In genomic region chr17:75249564-75249963, GRCh38 we compare ENCODE assay signal across 9 cellular contexts. TPM values are rescaled to one million over a fixed set of nuclear protein-coding genes. Genes with fewer than 3 reads are reported as not detected.
DNase-seq lines count a peak whose midpoint lies in the region; ATAC-seq and TF ChIP-seq lines count a peak whose summit lies in the region.
"Had no signal": no experiment of that assay in that cellular context is flagged by ENCODE, and none has a peak within 500 bp of the region (broad histone marks: within the 10 kb centered on the region; RNA-seq: fewer than 3 reads in every experiment).

No MANE protein-coding gene starts in this region.

- H3K4me3 Mint-ChIP-seq in T-helper 2 cell treated with Interferon-gamma antibody and Interleukin-4, amounts not matched to agents 5 μg/mL and 100 μg/mL, for 36 hours: peak overlapping the region; percentile 79
- peak overlapping the region in 3 of 4 donors; percentile 70 to 90 (median 85) for H3K4me3 Mint-ChIP-seq in IgD-negative memory B cell

- H3K4me3 ChIP-seq in brain microvascular endothelial cell (ENCODE audit: low read depth, low read length): no peak overlapping the region
- no peak overlapping the region for H3K4me3 ChIP-seq in sigmoid colon
- H3K4me3 ChIP-seq in upper lobe of left lung: no peak overlapping the region

- intact Hi-C loops in sigmoid colon (cut with DNase I) (no loop called here), posterior vena cava (cut with DNase I) (no loop called here)

- no peaks in the 10 kb centered on the region for H3K27me3 ChIP-seq in brain microvascular endothelial cell (replicated peaks)
- no peaks in the 10 kb centered on the region for H3K27me3 ChIP-seq in sigmoid colon
- H3K27me3 ChIP-seq in upper lobe of left lung: no peaks in the 10 kb centered on the region

- no peak for TF ChIP-seq POLR2A in sigmoid colon (IDR thresholded peaks at IDR 0.05)
- no peak for TF ChIP-seq POLR2A in upper lobe of left lung (IDR thresholded peaks at IDR 0.05)

- no peak for DNase-seq in T-helper 2 cell treated with Interferon-gamma antibody and Interleukin-4, amounts not matched to agents 5 μg/mL and 100 μg/mL, for 36 hours (ENCODE audit: low spot score)
- no peak for DNase-seq in T-helper 2 cell
- no peak for DNase-seq in brain microvascular endothelial cell
- no peak for DNase-seq in sigmoid colon
- DNase-seq in upper lobe of left lung: no peak
- no peak for DNase-seq in posterior vena cava (ENCODE audit: low spot score)
- DNase-seq: aorta had no signal

- H3K4me1 ChIP-seq in sigmoid colon: peaks cover 0 to 17% (median 2%) of the 10 kb centered on the region in 4 donors
- peaks cover 4 to 35% (median 10%) of the 10 kb centered on the region in 4 donors for H3K4me1 ChIP-seq in upper lobe of left lung

- no peaks in the 10 kb centered on the region for H3K27me3 Mint-ChIP-seq in T-helper 2 cell treated with Interferon-gamma antibody and Interleukin-4, amounts not matched to agents 5 μg/mL and 100 μg/mL, for 36 hours (ENCODE audit: low read depth)
- no peaks in the 10 kb centered on the region for H3K27me3 Mint-ChIP-seq in IgD-negative memory B cell

- no peak for TF ChIP-seq CTCF in brain microvascular endothelial cell (IDR thresholded peaks at IDR 0.05; ENCODE audit: low read depth, low read length, missing control alignments)
- TF ChIP-seq CTCF in sigmoid colon (IDR thresholded peaks at IDR 0.05): no peak
- TF ChIP-seq CTCF in upper lobe of left lung (IDR thresholded peaks at IDR 0.05): no peak

- peaks cover 32% of the 10 kb centered on the region for H3K4me1 Mint-ChIP-seq in T-helper 2 cell treated with Interferon-gamma antibody and Interleukin-4, amounts not matched to agents 5 μg/mL and 100 μg/mL, for 36 hours (ENCODE audit: low read depth)
- peaks cover 36 to 50% (median 43%) of the 10 kb centered on the region in 3 donors for H3K4me1 Mint-ChIP-seq in IgD-negative memory B cell

- peak overlapping the region; percentile 32 for H3K27ac ChIP-seq in brain microvascular endothelial cell
- H3K27ac ChIP-seq in sigmoid colon: peak overlapping the region in 3 of 4 donors; percentile 48 to 62 (median 57)
- peak overlapping the region in 2 of 4 donors; percentile 1 to 22 for H3K27ac ChIP-seq in upper lobe of left lung

- TF ChIP-seq EP300 in sigmoid colon (IDR thresholded peaks at IDR 0.05): no peak
- no peak for TF ChIP-seq EP300 in upper lobe of left lung (IDR thresholded peaks at IDR 0.05)

- 76 to 78% methylated on average over 4 of the region's 4 CpGs for WGBS in sigmoid colon, 2 donors
- 75 to 79% methylated on average over 4 of the region's 4 CpGs for WGBS in upper lobe of left lung, 2 donors

- H3K36me3 ChIP-seq in brain microvascular endothelial cell (replicated peaks) (peaks cover 13% of the 10 kb centered on the region), sigmoid colon (peaks cover 4 to 22% (median 17%) of the 10 kb centered on the region in 4 donors), upper lobe of left lung (peaks cover 6 to 30% (median 21%) of the 10 kb centered on the region in 4 donors)

- peak overlapping the region; percentile 95 for H3K27ac Mint-ChIP-seq in T-helper 2 cell treated with Interferon-gamma antibody and Interleukin-4, amounts not matched to agents 5 μg/mL and 100 μg/mL, for 36 hours
- peak overlapping the region; percentile 85 to 92 (median 88) for H3K27ac Mint-ChIP-seq in IgD-negative memory B cell

- in situ Hi-C loops in brain microvascular endothelial cell (cut with HindIII; ENCODE audit: low pct_ligation_motif_present, low sequenced_read_pairs): no loop called here

- H3K9me3 ChIP-seq in sigmoid colon (no peaks in the 10 kb centered on the region), upper lobe of left lung (no peaks in the 10 kb centered on the region)

- no peaks in the 10 kb centered on the region for H3K9me3 Mint-ChIP-seq in T-helper 2 cell treated with Interferon-gamma antibody and Interleukin-4, amounts not matched to agents 5 μg/mL and 100 μg/mL, for 36 hours
- no peaks in the 10 kb centered on the region for H3K9me3 Mint-ChIP-seq in IgD-negative memory B cell

- no peak for ATAC-seq in upper lobe of left lung (ENCODE audit: low FRiP score in 2 of 2)
- no peak for ATAC-seq in GM21390 (IDR thresholded peaks at IDR 0.05; ENCODE audit: unreplicated experiment)

- H3K36me3 Mint-ChIP-seq in T-helper 2 cell treated with Interferon-gamma antibody and Interleukin-4, amounts not matched to agents 5 μg/mL and 100 μg/mL, for 36 hours (ENCODE audit: low read depth): peaks cover 19% of the 10 kb centered on the region
- H3K36me3 Mint-ChIP-seq in IgD-negative memory B cell: peaks cover under 1% of the 10 kb centered on the region

RNA-seq across cellular contexts. Expression of gene GGA3, which starts 11.8 kb away (rescaled TPM):
- 27.8 TPM for polyA plus RNA-seq in IgD-negative memory B cell
- total RNA-seq in sigmoid colon: 10 to 100 TPM; 16.0 to 22.1 (median 17.9) TPM
- polyA plus RNA-seq in sigmoid colon: 10 to 100 TPM; 10.2 to 35.8 (median 12.0) TPM
- 100 to 1,000 TPM in 2 of 6 donors, 10 to 100 TPM in 4; 32.3 to 139 (median 55.4) TPM for total RNA-seq in upper lobe of left lung
- 10 to 100 TPM; 28.0 to 32.4 TPM for total RNA-seq in posterior vena cava

RNA-seq across cellular contexts. Expression of gene MRPS7, which starts 12.1 kb away (rescaled TPM):
- polyA plus RNA-seq in IgD-negative memory B cell (101 TPM), sigmoid colon (10 to 100 TPM; 73.3 to 96.4 (median 73.4) TPM)
- total RNA-seq in sigmoid colon (10 to 100 TPM; 26.6 to 51.5 (median 39.2) TPM), upper lobe of left lung (10 to 100 TPM; 23.7 to 56.7 (median 36.9) TPM), posterior vena cava (10 to 100 TPM; 25.0 to 30.9 TPM)

RNA-seq across cellular contexts. Expression of gene MIF4GD, which starts 21.5 kb away (rescaled TPM):
- polyA plus RNA-seq in IgD-negative memory B cell (103 TPM), sigmoid colon (10 to 100 TPM; 15.0 to 33.5 (median 19.0) TPM)
- total RNA-seq in sigmoid colon (10 to 100 TPM; 18.1 to 40.7 (median 26.2) TPM), upper lobe of left lung (10 to 100 TPM; 19.9 to 42.8 (median 36.2) TPM), posterior vena cava (10 to 100 TPM; 25.2 to 27.3 TPM)

RNA-seq across cellular contexts. Expression of gene SLC25A19, which starts 39.7 kb away (rescaled TPM):
- polyA plus RNA-seq in IgD-negative memory B cell: 22.0 TPM
- total RNA-seq in sigmoid colon: 10 to 100 TPM in 3 of 4 donors, 1 to 10 TPM in 1; 8.7 to 19.6 (median 14.7) TPM
- polyA plus RNA-seq in sigmoid colon: 10 to 100 TPM in 2 of 3 donors, 1 to 10 TPM in 1; 5.4 to 20.1 (median 12.0) TPM
- 10 to 100 TPM; 21.9 to 37.0 (median 23.9) TPM for total RNA-seq in upper lobe of left lung
- total RNA-seq in posterior vena cava: 10 to 100 TPM in 1 of 2 donors, 1 to 10 TPM in 1; 9.9 to 14.6 TPM

RNA-seq across cellular contexts. Expression of gene NUP85, which starts 44.1 kb away (rescaled TPM):
- polyA plus RNA-seq in IgD-negative memory B cell: 32.3 TPM
- 10 to 100 TPM; 21.1 to 32.2 (median 29.7) TPM for total RNA-seq in sigmoid colon
- 10 to 100 TPM; 31.0 to 48.6 (median 42.8) TPM for polyA plus RNA-seq in sigmoid colon
- 10 to 100 TPM; 21.7 to 69.1 (median 43.5) TPM for total RNA-seq in upper lobe of left lung
- 10 to 100 TPM; 49.6 to 50.9 TPM for total RNA-seq in posterior vena cava
